ENCODE assay signal across 23 cellular contexts in the genomic region with DNA sequence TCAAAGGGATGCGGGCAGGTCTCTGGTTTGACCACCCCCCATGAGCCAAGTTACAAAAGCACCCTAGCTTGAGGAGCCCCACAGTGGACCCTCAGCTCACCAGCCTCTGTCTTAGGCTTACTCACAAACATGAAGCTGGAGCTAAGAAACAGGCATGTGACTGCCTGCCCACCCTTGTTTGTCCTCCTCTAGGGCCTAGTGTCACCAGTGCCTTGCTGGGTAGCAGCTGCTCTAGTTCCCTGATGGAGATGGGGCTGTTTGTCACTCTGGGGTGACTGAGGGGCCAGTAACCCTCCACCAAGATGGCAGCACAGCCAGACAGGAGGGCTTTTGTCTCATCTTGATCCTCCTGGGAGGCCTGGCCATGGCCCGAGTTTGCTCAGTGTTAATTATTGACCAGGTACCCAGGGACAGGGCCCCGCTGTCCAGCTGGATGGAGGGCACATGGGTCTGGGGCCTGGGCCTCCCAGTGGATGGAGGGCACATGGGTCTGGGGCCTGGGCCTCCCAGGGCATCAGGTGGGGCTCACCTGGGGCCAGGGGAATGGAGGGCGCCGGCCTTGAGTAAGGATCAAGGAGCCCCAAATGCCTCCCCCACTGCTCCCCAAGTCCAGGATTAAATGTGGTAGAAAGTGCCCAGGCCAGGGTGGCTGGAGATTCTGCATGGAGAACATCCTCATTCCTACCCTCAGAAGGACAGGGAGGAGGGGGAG.
DNase-seq lines count a peak whose midpoint lies in the region; ATAC-seq and TF ChIP-seq lines count a peak whose summit lies in the region.
"Had no signal": no experiment of that assay in that cellular context is flagged by ENCODE, and none has a peak within 500 bp of the region (broad histone marks: within the 10 kb centered on the region; RNA-seq: fewer than 3 reads in every experiment).

No MANE protein-coding gene starts in this region.

- H3K36me3 Mint-ChIP-seq in nephron (ENCODE audit: low read depth), result no peaks in the 10 kb centered on the region
- H3K36me3 Mint-ChIP-seq in type B pancreatic cell, result no peaks in the 10 kb centered on the region
- H3K36me3 Mint-ChIP-seq in effector memory CD8-positive, alpha-beta T cell (ENCODE audit: insufficient read depth), result no peaks in the 10 kb centered on the region
- H3K36me3 Mint-ChIP-seq: brain, natural killer cell had no signal

- TF ChIP-seq CTCF in VCaP (conservative IDR thresholded peaks at IDR 0.05), result no peak
- TF ChIP-seq CTCF in nephron (IDR thresholded peaks at IDR 0.05; ENCODE audit: unreplicated experiment in 3 of 3), result no peak
- no peak for TF ChIP-seq CTCF in type B pancreatic cell (conservative IDR thresholded peaks at IDR 0.05)

- ATAC-seq in GM21786 (IDR thresholded peaks at IDR 0.05; ENCODE audit: unreplicated experiment), result no peak
- no peak for ATAC-seq in effector memory CD8-positive, alpha-beta T cell (replicated peaks)
- ATAC-seq: activated CD8-positive, alpha-beta T cell treated with anti-CD3 and anti-CD28 coated beads, Interleukin-2, amount 10 ng/mL, durations not matched to agents 7 days and 5 days; esophagus mucosa; natural killer cell; Right ventricle myocardium inferior had no signal

- H3K4me3 Mint-ChIP-seq in nephron, result no peak overlapping the region
- no peak overlapping the region for H3K4me3 Mint-ChIP-seq in type B pancreatic cell
- H3K4me3 Mint-ChIP-seq in effector memory CD8-positive, alpha-beta T cell, result no peak overlapping the region
- H3K4me3 Mint-ChIP-seq: activated CD8-positive, alpha-beta T cell treated with anti-CD3 and anti-CD28 coated beads, Interleukin-2, amount 10 ng/mL, durations not matched to agents 7 days and 5 days; brain; H9; natural killer cell had no signal

- H3K27ac Mint-ChIP-seq in nephron, result peak overlapping the region; percentile 74 to 91 (median 83)
- H3K27ac Mint-ChIP-seq in type B pancreatic cell, result peak overlapping the region; percentile 58
- H3K27ac Mint-ChIP-seq in effector memory CD8-positive, alpha-beta T cell, result no peak overlapping the region
- H3K27ac Mint-ChIP-seq: activated CD8-positive, alpha-beta T cell treated with anti-CD3 and anti-CD28 coated beads, Interleukin-2, amount 10 ng/mL, durations not matched to agents 7 days and 5 days; H9; natural killer cell had no signal

- peaks cover 3% of the 10 kb centered on the region for H3K9me3 Mint-ChIP-seq in nephron
- H3K9me3 Mint-ChIP-seq in type B pancreatic cell, result peaks cover 7% of the 10 kb centered on the region
- H3K9me3 Mint-ChIP-seq in effector memory CD8-positive, alpha-beta T cell, result no peaks in the 10 kb centered on the region
- H3K9me3 Mint-ChIP-seq: H9, natural killer cell had no signal

- peaks cover 7% of the 10 kb centered on the region for H3K27me3 Mint-ChIP-seq in nephron (ENCODE audit: low read depth)
- no peaks in the 10 kb centered on the region for H3K27me3 Mint-ChIP-seq in type B pancreatic cell
- peaks cover 0 to 8% of the 10 kb centered on the region in 2 donors for H3K27me3 Mint-ChIP-seq in effector memory CD8-positive, alpha-beta T cell

- H3K27ac ChIP-seq in VCaP, result peak overlapping the region; percentile 39; the same call in 1 of the 2 replicates

- DNase-seq in activated effector memory CD4-positive, alpha-beta T cell treated with anti-CD3 and anti-CD28 coated beads, Interleukin-2, amount 50 U/mL, for 16 hours, result peak; percentile 43
- DNase-seq in activated effector memory CD4-positive, alpha-beta T cell treated with Interleukin-2 at 50 U/mL for 16 hours, result no peak
- no peak for DNase-seq in type B pancreatic cell (ENCODE audit: extremely low spot score, unreplicated experiment)
- DNase-seq in activated T-cell treated with anti-CD3 and anti-CD28 coated beads, Interleukin-2, amount 50 U/mL, for 48 hours, result no peak
- DNase-seq in effector memory CD8-positive, alpha-beta T cell, result no peak
- DNase-seq: activated CD8-positive, alpha-beta T cell treated with anti-CD3 and anti-CD28 coated beads, Interleukin-2, amount 10 ng/mL, durations not matched to agents 7 days and 5 days; activated gamma-delta T cell treated with Interleukin-2 at 50 U/mL for 16 hours; activated T-cell treated with anti-CD3 and anti-CD28 coated beads for 4 hours; foreskin melanocyte; H9; natural killer cell; NCI-H1105; NCI-H2029; NCI-H2227 treated with DMSO at 0.1 percent for 48 hours; NCI-H82; stimulated activated CD8-positive, alpha-beta memory T cell treated with anti-CD3 and anti-CD28 coated beads, Interleukin-4, amount 100 ng/mL, for 48 hours; SW 1271 had no signal

- H3K4me1 Mint-ChIP-seq in nephron, result peaks cover 48% of the 10 kb centered on the region
- peaks cover 34% of the 10 kb centered on the region for H3K4me1 Mint-ChIP-seq in type B pancreatic cell (ENCODE audit: unreplicated experiment)
- no peaks in the 10 kb centered on the region for H3K4me1 Mint-ChIP-seq in effector memory CD8-positive, alpha-beta T cell (ENCODE audit: low read depth in 2 of 2)

Comparison
In these comparisons a context has a peak if more than half of its experiments do, and no peak if none do; other contexts are left out.
1. H3K27ac Mint-ChIP-seq: peak in nephron (3 of 3) and type B pancreatic cell (single experiment); none in effector memory CD8-positive, alpha-beta T cell (0 of 2).